ENCODE assay signal across 8 cellular contexts in the genomic region with DNA sequence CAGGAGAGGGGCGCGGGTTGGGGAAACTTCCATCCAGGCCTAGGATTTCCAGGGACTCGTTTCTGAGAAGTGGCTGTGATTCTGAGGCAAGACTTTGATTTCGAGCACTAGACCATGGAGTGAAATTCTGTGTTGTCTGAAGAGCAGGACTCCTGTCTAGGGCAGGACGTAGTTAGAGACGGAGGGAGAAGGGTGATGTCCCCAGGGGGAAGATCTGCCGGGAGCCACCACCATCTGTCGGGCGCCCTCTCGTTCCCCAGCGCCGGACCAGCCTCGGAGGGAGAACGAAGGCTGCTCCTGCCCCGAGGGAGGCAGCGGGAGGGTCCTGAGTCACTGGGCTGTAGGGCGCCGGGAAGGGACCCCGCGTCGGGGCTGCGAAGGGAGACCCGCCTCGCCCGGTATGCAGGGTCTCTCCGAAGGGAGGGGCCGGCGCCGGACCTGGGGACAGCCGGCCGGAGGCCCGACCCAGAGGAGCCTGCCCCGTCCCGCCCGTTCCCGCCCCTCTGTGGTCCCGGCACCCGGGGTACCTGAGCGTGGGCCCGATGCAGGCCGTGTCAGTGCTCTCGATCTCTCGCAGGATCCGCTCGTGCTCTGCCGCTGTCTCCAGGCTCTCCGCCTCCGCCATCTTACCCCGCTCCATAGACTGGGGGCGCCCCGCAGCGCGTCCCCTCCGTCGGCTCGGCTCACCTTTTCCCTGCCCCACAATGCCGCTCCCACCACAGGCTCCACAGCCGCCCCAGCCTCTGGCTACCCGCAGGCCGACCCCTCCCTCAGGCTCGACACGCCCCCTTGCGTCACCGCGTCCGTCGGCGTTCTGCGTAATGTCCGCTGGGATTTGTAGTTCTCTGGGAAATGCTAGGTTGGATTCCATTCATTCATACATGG. TPM values are rescaled to one million over a fixed set of nuclear protein-coding genes. Genes with fewer than 3 reads are reported as not detected.
A peak's percentile ranks its signal among the peaks of the same experiment; 100 is the strongest.
DNase-seq lines count a peak whose midpoint lies in the region; ATAC-seq and TF ChIP-seq lines count a peak whose summit lies in the region.

Gene EXOC6B, minus strand, starts transcription at position 763 of the 885 bp plus-strand sequence.

- intact Hi-C loops in left colon (cut with DNase I, micrococcal nuclease), result no loop called here

- H3K4me3 ChIP-seq in AG10803 (ENCODE audit: low read length), result peak within 1 kb of the TSS; percentile 85
- peak within 1 kb of the TSS; percentile 93 for H3K4me3 ChIP-seq in coronary artery

- TF ChIP-seq CTCF in AG10803 (conservative IDR thresholded peaks at IDR 0.05; ENCODE audit: low read length) (no peak), coronary artery (IDR thresholded peaks at IDR 0.05) (no peak)

- DNase-seq in AG10803 (ENCODE audit: low read depth) (peak; percentile 81), NCI-H510A (lab: John Stamatoyannopoulos, UW) (peak; percentile 86), coronary artery (ENCODE audit: low spot score) (peak; percentile 92), left colon (peak; percentile 92 to 95)
- peak; percentile 90 for DNase-seq in activated CD4-positive, alpha-beta T cell treated with anti-CD3 and anti-CD28 coated beads for 48 hours
- DNase-seq in stimulated activated CD4-positive, alpha-beta T cell treated with anti-CD3 and anti-CD28 coated beads, Interleukin-1b, Interleukin-23, amount 100 ng/mL, for 4 hours (ENCODE audit: low read depth in 2 of 2), result peak; percentile 78 to 85

- peak; percentile 26 for TF ChIP-seq POLR2A in GM19193 (IDR thresholded peaks at IDR 0.05; ENCODE audit: extremely low read depth, insufficient read depth, insufficient read length)

- ATAC-seq in HG03432 (IDR thresholded peaks at IDR 0.05; ENCODE audit: unreplicated experiment) (peak; percentile 97), left colon (peak; percentile 98)

- H3K27ac ChIP-seq in coronary artery, result peak within 1 kb of the TSS; percentile 89 to 90

RNA-seq across cellular contexts. Expression of gene EXOC6B, which starts in this region (rescaled TPM):
- total RNA-seq in left colon, result 10 to 100 TPM; 23.9 to 37.6 TPM

Comparison
In these comparisons a context has a peak if more than half of its experiments do, and no peak if none do; other contexts are left out.
1. Peak in every context shown above with its lines: DNase-seq, ATAC-seq, H3K4me3 ChIP-seq and H3K27ac ChIP-seq.